In the genomic region with DNA sequence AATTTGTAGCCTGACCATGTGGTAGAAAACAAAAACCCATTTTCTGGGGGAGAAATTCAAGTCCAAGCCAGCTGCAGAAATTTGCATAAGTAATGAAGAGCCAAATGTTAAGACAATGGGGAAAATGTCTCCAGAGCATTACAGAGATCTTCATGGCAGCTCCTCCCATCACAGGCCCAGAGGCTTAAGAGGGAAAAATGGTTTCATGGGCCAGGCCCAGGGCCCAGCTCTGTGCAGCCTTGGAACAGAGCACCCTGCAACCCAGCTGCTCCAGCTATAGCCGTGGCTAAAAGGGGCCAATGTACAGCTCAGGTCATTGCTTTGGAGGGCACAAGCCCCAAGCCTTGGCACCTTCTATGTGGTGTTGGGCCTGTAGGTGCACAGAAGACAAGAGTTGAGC, we compare ENCODE assay signal across 33 cellular contexts.
"Had no signal": no experiment of that assay in that cellular context is flagged by ENCODE, and none has a peak within 500 bp of the region (broad histone marks: within the 10 kb centered on the region; RNA-seq: fewer than 3 reads in every experiment).

No MANE protein-coding gene starts in this region.

- H3K36me3 ChIP-seq: adrenal gland, ascending aorta, brain microvascular endothelial cell, breast epithelium, cardiac muscle cell had no signal

- ATAC-seq: activated naive CD4-positive, alpha-beta T cell treated with anti-CD3 and anti-CD28 coated beads, Interleukin-2, amount 50 U/mL, for 72 hours; activated naive CD8-positive, alpha-beta T cell treated with anti-CD3 and anti-CD28 coated beads, Interleukin-2, amount 50 U/mL, for 24 hours; activated T-cell treated with anti-CD3 and anti-CD28 coated beads, Interleukin-2, amount 50 U/mL, for 4 hours; activated T-cell treated with anti-CD3 and anti-CD28 coated beads, Interleukin-2, amount 50 U/mL, for 72 hours; activated T-helper 17 cell treated with anti-CD3 and anti-CD28 coated beads, Interleukin-2, amount 50 U/mL, for 72 hours; body of pancreas had no signal

- DNase-seq: activated effector memory CD4-positive, alpha-beta T cell treated with anti-CD3 and anti-CD28 coated beads, Interleukin-2, amount 50 U/mL, for 16 hours; activated effector memory CD4-positive, alpha-beta T cell treated with Interleukin-2 at 50 U/mL for 16 hours; activated gamma-delta T cell; activated gamma-delta T cell treated with Interleukin-2 at 50 U/mL for 16 hours; activated naive CD4-positive, alpha-beta T cell; activated naive CD4-positive, alpha-beta T cell treated with anti-CD3 and anti-CD28 coated beads for 36 hours; activated naive CD4-positive, alpha-beta T cell treated with anti-CD3 and anti-CD28 coated beads, Interleukin-2, amount 10 ng/mL, durations not matched to agents 7 days and 5 days; activated naive CD4-positive, alpha-beta T cell treated with anti-CD3 and anti-CD28 coated beads, Interleukin-2, amount 50 U/mL, for 16 hours; activated naive CD4-positive, alpha-beta T cell treated with Interleukin-2 at 50 U/mL for 16 hours; activated naive CD8-positive, alpha-beta T cell treated with anti-CD3 and anti-CD28 coated beads for 36 hours; activated naive CD8-positive, alpha-beta T cell treated with anti-CD3 and anti-CD28 coated beads, Interleukin-2, amount 10 ng/mL, durations not matched to agents 7 days and 5 days; activated naive CD8-positive, alpha-beta T cell treated with anti-CD3 and anti-CD28 coated beads, Interleukin-2, amount 50 U/mL, for 24 hours; activated T-cell treated with anti-CD3 and anti-CD28 coated beads, Interleukin-2, amount 50 U/mL, for 24 hours; activated T-cell treated with anti-CD3 and anti-CD28 coated beads, Interleukin-2, amount 50 U/mL, for 4 hours; activated T-cell treated with anti-CD3 and anti-CD28 coated beads, Interleukin-2, amount 50 U/mL, for 48 hours; activated T-cell treated with anti-CD3 and anti-CD28 coated beads, Interleukin-2, amount 50 U/mL, for 72 hours; adrenal gland; amniotic stem cell; amygdala; anterior cingulate cortex; aorta; body of pancreas; brain microvascular endothelial cell; caudate nucleus; central memory CD4-positive, alpha-beta T cell; cerebellar nuclear complex had no signal

- H3K4me1 ChIP-seq: ascending aorta had no signal

- FAIRE-seq: astrocyte, bronchial epithelial cell had no signal

- H3K27ac ChIP-seq: adrenal gland, ascending aorta, body of pancreas, brain microvascular endothelial cell, breast epithelium, cardiac muscle cell had no signal

- H3K9me3 ChIP-seq: adrenal gland, body of pancreas had no signal

- H3K27me3 ChIP-seq: adrenal gland, ascending aorta, body of pancreas, brain microvascular endothelial cell, breast epithelium, cardiac muscle cell had no signal

- H3K4me3 ChIP-seq: adrenal gland, ascending aorta, body of pancreas, breast epithelium, cardiac muscle cell had no signal
